Comparison of ENCODE assay signal across 8 cellular contexts in the genomic region with DNA sequence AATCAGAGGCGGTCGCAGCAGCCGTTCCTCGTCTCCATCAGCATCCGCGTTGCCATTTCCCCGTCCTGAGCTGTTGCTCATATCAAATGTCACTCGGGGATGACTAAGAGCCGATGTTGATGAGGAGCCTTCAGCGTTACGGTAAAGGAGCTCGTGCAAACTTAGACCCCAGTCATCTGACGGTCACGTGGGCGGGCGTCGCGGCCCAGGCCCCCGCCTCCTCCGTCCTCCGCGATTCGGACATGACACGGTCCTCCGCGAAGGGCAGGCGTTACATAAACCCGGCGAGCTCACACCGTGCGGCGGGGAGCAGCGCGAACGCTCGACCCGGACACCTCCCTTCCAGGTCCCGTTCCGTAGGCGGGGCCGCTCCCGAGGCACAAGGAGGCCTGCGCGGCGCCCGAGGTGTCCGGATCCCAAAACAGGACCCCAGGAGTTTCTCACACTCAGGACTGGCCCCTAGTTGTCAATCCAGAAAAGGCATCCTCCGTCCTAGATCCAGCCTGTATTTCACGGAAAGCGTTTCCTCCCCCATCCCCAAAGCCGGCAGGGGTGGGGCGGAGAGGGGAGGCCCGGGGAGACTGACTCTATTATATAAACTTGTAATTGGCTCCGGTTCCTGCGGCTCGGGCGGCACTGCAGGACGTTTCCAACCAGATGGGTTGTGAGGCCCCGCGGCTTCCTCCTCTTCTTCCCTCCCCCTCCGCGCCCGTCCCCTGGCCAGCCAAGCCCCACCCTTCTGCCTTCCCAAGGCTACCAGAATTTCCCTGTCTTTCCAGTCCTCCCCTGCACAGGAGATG.
DNase-seq lines count a peak whose midpoint lies in the region; ATAC-seq and TF ChIP-seq lines count a peak whose summit lies in the region.

No MANE protein-coding gene starts in this region.

- no peaks in the 10 kb centered on the region for H3K36me3 ChIP-seq in colonic mucosa

- H3K4me1 ChIP-seq in colonic mucosa: no peaks in the 10 kb centered on the region

- no peak for TF ChIP-seq CTCF in colonic mucosa (IDR thresholded peaks at IDR 0.05)

- intact Hi-C loops in colonic mucosa (cut with DNase I): no loop called here
- intact Hi-C loops in left colon (cut with DNase I, micrococcal nuclease): no loop called here

- H3K4me3 ChIP-seq in colonic mucosa: peak overlapping the region; percentile 32

- H3K9ac ChIP-seq in colonic mucosa (ENCODE audit: low read depth in 2 of 2, low read length in 2 of 2): peak overlapping the region; percentile 40 to 46

- no peaks in the 10 kb centered on the region for H3K9me3 ChIP-seq in colonic mucosa

- peak overlapping the region; percentile 58 for H3K27ac ChIP-seq in colonic mucosa

- peaks cover 9% of the 10 kb centered on the region for H3K27me3 ChIP-seq in colonic mucosa

- ATAC-seq in left colon: peak; percentile 78
- ATAC-seq in HG03175 (IDR thresholded peaks at IDR 0.05; ENCODE audit: unreplicated experiment): no peak
- no peak for ATAC-seq in HG03469 (IDR thresholded peaks at IDR 0.05; ENCODE audit: unreplicated experiment)

- DNase-seq in NCI-H1105 treated with DMSO at 0.1 percent for 48 hours (lab: John Stamatoyannopoulos, UW) (peak; percentile 30), NCI-H1105 (lab: John Stamatoyannopoulos, UW) (no peak), colonic mucosa (peak; percentile 72), left colon (peak; percentile 64 to 73)
- DNase-seq in activated CD4-positive, CD25-positive, alpha-beta regulatory T cell treated with anti-CD3 and anti-CD28 coated beads, Interleukin-2, amount 50 U/mL, for 72 hours: peak; percentile 53
- DNase-seq in stimulated activated CD4-positive, alpha-beta T cell treated with anti-CD3 and anti-CD28 coated beads, Interleukin-15, amount 100 ng/mL, for 24 hours: peak; percentile 70
